ENCODE assay signal across 29 cellular contexts in genomic region chr18:62512996-62513395, GRCh38.
"Had no signal": no experiment of that assay in that cellular context is flagged by ENCODE, and none has a peak within 500 bp of the region (broad histone marks: within the 10 kb centered on the region; RNA-seq: fewer than 3 reads in every experiment).

No MANE protein-coding gene starts in this region.

- FAIRE-seq: endometrium, endothelial cell of umbilical vein had no signal

- H3K27ac ChIP-seq: body of pancreas, cardiac muscle cell, colonic mucosa, esophagus muscularis mucosa, gastroesophageal sphincter had no signal

- H3K36me3 ChIP-seq: cardiac muscle cell, colonic mucosa, esophagus muscularis mucosa, gastroesophageal sphincter had no signal

- H3K9me3 ChIP-seq: body of pancreas, colonic mucosa had no signal

- H3K4me3 ChIP-seq: body of pancreas, cardiac muscle cell, colonic mucosa, esophagus muscularis mucosa, gastroesophageal sphincter had no signal

- DNase-seq: activated CD4-positive, alpha-beta memory T cell treated with anti-CD3 and anti-CD28 coated beads, Interleukin-2, amount 10 ng/mL, durations not matched to agents 7 days and 5 days; activated CD4-positive, alpha-beta T cell treated with anti-CD3 and anti-CD28 coated beads for 1 hour; activated CD4-positive, alpha-beta T cell treated with anti-CD3 and anti-CD28 coated beads for 4 hours; activated CD4-positive, alpha-beta T cell treated with anti-CD3 and anti-CD28 coated beads, Interleukin-2, amount 10 ng/mL, durations not matched to agents 7 days and 5 days; activated CD4-positive, alpha-beta T cell treated with anti-CD3 and anti-CD28 coated beads, Interleukin-2, amount 50 U/mL, for 4 hours; activated CD8-positive, alpha-beta memory T cell treated with anti-CD3 and anti-CD28 coated beads, Interleukin-2, amount 50 U/mL, for 48 hours; activated effector memory CD4-positive, alpha-beta T cell treated with Interleukin-2 at 50 U/mL for 16 hours; activated gamma-delta T cell treated with Interleukin-2 at 50 U/mL for 16 hours; activated naive CD4-positive, alpha-beta T cell treated with anti-CD3 and anti-CD28 coated beads, Interleukin-2, amount 50 U/mL, for 16 hours; activated naive CD4-positive, alpha-beta T cell treated with Interleukin-2 at 50 U/mL for 16 hours; activated T-cell treated with anti-CD3 and anti-CD28 coated beads for 4 hours; activated T-cell treated with anti-CD3 and anti-CD28 coated beads, Interleukin-2, amount 50 U/mL, for 4 hours; amniotic stem cell; anterior cingulate cortex; body of pancreas; central memory CD4-positive, alpha-beta T cell; cerebellar nuclear complex; colonic mucosa; effector CD8-positive, alpha-beta T cell; foreskin melanocyte; head of caudate nucleus; T-helper 2 cell had no signal

- ATAC-seq: activated T-cell treated with anti-CD3 and anti-CD28 coated beads, Interleukin-2, amount 50 U/mL, for 4 hours; activated T-helper 17 cell treated with anti-CD3 and anti-CD28 coated beads, Interleukin-2, amount 50 U/mL, for 72 hours; body of pancreas; gastroesophageal sphincter; WTC11 had no signal

- H3K4me1 ChIP-seq: colonic mucosa, esophagus muscularis mucosa, gastroesophageal sphincter had no signal

- H3K27me3 ChIP-seq: body of pancreas, cardiac muscle cell, colonic mucosa, esophagus muscularis mucosa, gastroesophageal sphincter had no signal
